27 cellular contexts compared by ENCODE assay signal in the genomic region with DNA sequence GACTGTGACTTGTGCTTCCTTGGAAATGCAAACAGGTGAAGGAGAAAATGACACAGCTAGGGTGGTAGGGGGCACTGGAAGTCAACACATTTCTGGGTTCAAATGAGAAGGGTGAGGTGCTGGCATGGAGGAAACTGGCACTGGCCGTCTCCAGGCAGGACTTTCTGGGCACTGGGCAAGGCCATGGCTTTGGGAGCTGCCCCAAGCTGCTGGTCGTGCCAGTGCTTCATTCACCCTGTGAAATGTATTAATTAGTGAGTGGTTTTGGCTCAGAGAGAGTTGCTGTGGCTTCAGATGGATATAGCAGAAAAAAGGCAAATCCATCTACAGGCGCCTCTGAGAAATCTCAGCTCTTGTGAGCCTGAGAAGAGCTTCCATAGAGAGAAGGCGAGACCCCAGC.
"Had no signal": no experiment of that assay in that cellular context is flagged by ENCODE, and none has a peak within 500 bp of the region (broad histone marks: within the 10 kb centered on the region; RNA-seq: fewer than 3 reads in every experiment).

No MANE protein-coding gene starts in this region.

- H3K27ac ChIP-seq: ascending aorta, left ventricle myocardium inferior, neutrophil, pancreas, right lobe of liver, skin epidermis, testis, WERI-Rb-1 had no signal

- DNase-seq: activated CD4-positive, alpha-beta T cell treated with anti-CD3 and anti-CD28 coated beads, Interleukin-2, amount 10 ng/mL, durations not matched to agents 7 days and 5 days; activated CD4-positive, CD25-positive, alpha-beta regulatory T cell treated with anti-CD3 and anti-CD28 coated beads, Interleukin-2, amount 50 U/mL, for 72 hours; activated CD8-positive, alpha-beta memory T cell treated with anti-CD3 and anti-CD28 coated beads, Interleukin-2, amount 10 ng/mL, durations not matched to agents 7 days and 5 days; activated CD8-positive, alpha-beta T cell treated with anti-CD3 and anti-CD28 coated beads for 36 hours; activated gamma-delta T cell treated with Interleukin-2 at 50 U/mL for 16 hours; cortex of kidney; effector CD4-positive, alpha-beta T cell; erythroblast; foreskin fibroblast; left ventricle myocardium inferior; pancreas; right lobe of liver; stimulated activated CD4-positive, alpha-beta T cell treated with anti-CD3 and anti-CD28 coated beads, Interleukin-1b, Interleukin-23, amount 100 ng/mL, for 48 hours; T-cell; testis; trophoblast cell; uterus; WERI-Rb-1 had no signal

- H3K4me3 Mint-ChIP-seq: activated CD4-positive, alpha-beta T cell treated with anti-CD3 and anti-CD28 coated beads, Interleukin-2, amount 10 ng/mL, durations not matched to agents 7 days and 5 days; activated CD8-positive, alpha-beta memory T cell treated with anti-CD3 and anti-CD28 coated beads, Interleukin-2, amount 10 ng/mL, durations not matched to agents 7 days and 5 days; activated CD8-positive, alpha-beta T cell treated with anti-CD3 and anti-CD28 coated beads for 36 hours; activated naive CD4-positive, alpha-beta T cell treated with anti-CD3 and anti-CD28 coated beads, Interleukin-2, amount 50 U/mL, for 24 hours; activated T-helper 1 cell treated with anti-CD3 and anti-CD28 coated beads, Interleukin-12 subunit alpha, Interleukin-12 subunit beta, Interleukin-2, Interleukin-4 antibody, amounts not matched to agents 30 ng/mL and 10 ng/mL and 1 ng/mL, durations not matched to agents 14 hours and 24 hours and 36 hours; natural killer cell treated with Interleukin-12 subunit alpha and Interleukin-12 subunit beta and Interleukin-15 and Interleukin-18, amount 100 ng/mL, for 72 hours; stimulated activated memory B cell treated with anti-CD40 and anti-IgM and Interleukin-4, amounts not matched to agents 10 μg/mL and 1 μg/mL and 100 μg/mL, for 72 hours; T-cell; T-helper 2 cell treated with Interferon-gamma antibody and Interleukin-4, amounts not matched to agents 5 μg/mL and 100 μg/mL, for 36 hours had no signal

- H3K36me3 ChIP-seq: ascending aorta, breast epithelium, left ventricle myocardium inferior, neutrophil, pancreas, right lobe of liver, uterus, WERI-Rb-1 had no signal

- H3K27me3 ChIP-seq: ascending aorta, breast epithelium, right lobe of liver, testis, uterus had no signal

- H3K27ac Mint-ChIP-seq: activated CD4-positive, alpha-beta T cell treated with anti-CD3 and anti-CD28 coated beads, Interleukin-2, amount 10 ng/mL, durations not matched to agents 7 days and 5 days; activated CD8-positive, alpha-beta memory T cell treated with anti-CD3 and anti-CD28 coated beads, Interleukin-2, amount 10 ng/mL, durations not matched to agents 7 days and 5 days; activated CD8-positive, alpha-beta T cell treated with anti-CD3 and anti-CD28 coated beads for 36 hours; activated naive CD4-positive, alpha-beta T cell treated with anti-CD3 and anti-CD28 coated beads, Interleukin-2, amount 50 U/mL, for 24 hours; activated T-helper 1 cell treated with anti-CD3 and anti-CD28 coated beads, Interleukin-12 subunit alpha, Interleukin-12 subunit beta, Interleukin-2, Interleukin-4 antibody, amounts not matched to agents 30 ng/mL and 10 ng/mL and 1 ng/mL, durations not matched to agents 14 hours and 24 hours and 36 hours; natural killer cell treated with Interleukin-12 subunit alpha and Interleukin-12 subunit beta and Interleukin-15 and Interleukin-18, amount 100 ng/mL, for 72 hours; stimulated activated memory B cell treated with anti-CD40 and anti-IgM and Interleukin-4, amounts not matched to agents 10 μg/mL and 1 μg/mL and 100 μg/mL, for 72 hours; T-cell; T-helper 2 cell treated with Interferon-gamma antibody and Interleukin-4, amounts not matched to agents 5 μg/mL and 100 μg/mL, for 36 hours had no signal

- H3K9me3 ChIP-seq: ascending aorta, breast epithelium, left ventricle myocardium inferior, neutrophil, pancreas, right lobe of liver, testis, uterus had no signal

- ATAC-seq: activated CD8-positive, alpha-beta memory T cell treated with anti-CD3 and anti-CD28 coated beads, Interleukin-2, amount 10 ng/mL, durations not matched to agents 7 days and 5 days; activated CD8-positive, alpha-beta T cell treated with anti-CD3 and anti-CD28 coated beads for 36 hours; natural killer cell treated with Interleukin-12 subunit alpha and Interleukin-12 subunit beta and Interleukin-15 and Interleukin-18, amount 100 ng/mL, for 72 hours; pancreas; right lobe of liver; stimulated activated memory B cell treated with anti-CD40 and anti-IgM and Interleukin-4, amounts not matched to agents 10 μg/mL and 1 μg/mL and 100 μg/mL, for 72 hours; T-cell had no signal

- FAIRE-seq: pancreas had no signal

- H3K27me3 Mint-ChIP-seq: activated CD8-positive, alpha-beta memory T cell treated with anti-CD3 and anti-CD28 coated beads, Interleukin-2, amount 10 ng/mL, durations not matched to agents 7 days and 5 days had no signal

- H3K4me1 Mint-ChIP-seq: activated CD4-positive, alpha-beta T cell treated with anti-CD3 and anti-CD28 coated beads, Interleukin-2, amount 10 ng/mL, durations not matched to agents 7 days and 5 days; activated CD8-positive, alpha-beta memory T cell treated with anti-CD3 and anti-CD28 coated beads, Interleukin-2, amount 10 ng/mL, durations not matched to agents 7 days and 5 days; activated naive CD4-positive, alpha-beta T cell treated with anti-CD3 and anti-CD28 coated beads, Interleukin-2, amount 50 U/mL, for 24 hours; stimulated activated memory B cell treated with anti-CD40 and anti-IgM and Interleukin-4, amounts not matched to agents 10 μg/mL and 1 μg/mL and 100 μg/mL, for 72 hours; T-cell had no signal

- H3K4me3 ChIP-seq: ascending aorta, breast epithelium, left ventricle myocardium inferior, pancreas, right lobe of liver, skin epidermis, testis, uterus had no signal

- H3K36me3 Mint-ChIP-seq: activated CD8-positive, alpha-beta memory T cell treated with anti-CD3 and anti-CD28 coated beads, Interleukin-2, amount 10 ng/mL, durations not matched to agents 7 days and 5 days; activated naive CD4-positive, alpha-beta T cell treated with anti-CD3 and anti-CD28 coated beads, Interleukin-2, amount 50 U/mL, for 24 hours; natural killer cell treated with Interleukin-12 subunit alpha and Interleukin-12 subunit beta and Interleukin-15 and Interleukin-18, amount 100 ng/mL, for 72 hours; stimulated activated memory B cell treated with anti-CD40 and anti-IgM and Interleukin-4, amounts not matched to agents 10 μg/mL and 1 μg/mL and 100 μg/mL, for 72 hours; T-cell had no signal

- H3K9me3 Mint-ChIP-seq: activated CD4-positive, alpha-beta T cell treated with anti-CD3 and anti-CD28 coated beads, Interleukin-2, amount 10 ng/mL, durations not matched to agents 7 days and 5 days; activated CD8-positive, alpha-beta T cell treated with anti-CD3 and anti-CD28 coated beads for 36 hours; activated naive CD4-positive, alpha-beta T cell treated with anti-CD3 and anti-CD28 coated beads, Interleukin-2, amount 50 U/mL, for 24 hours; natural killer cell treated with Interleukin-12 subunit alpha and Interleukin-12 subunit beta and Interleukin-15 and Interleukin-18, amount 100 ng/mL, for 72 hours; stimulated activated memory B cell treated with anti-CD40 and anti-IgM and Interleukin-4, amounts not matched to agents 10 μg/mL and 1 μg/mL and 100 μg/mL, for 72 hours; T-cell; T-helper 2 cell treated with Interferon-gamma antibody and Interleukin-4, amounts not matched to agents 5 μg/mL and 100 μg/mL, for 36 hours had no signal

- H3K4me1 ChIP-seq: breast epithelium, pancreas, right lobe of liver, testis, uterus had no signal
